Comparison of ENCODE assay signal across 15 cellular contexts in genomic region chr3:66425032-66425431, GRCh38.
DNase-seq lines count a peak whose midpoint lies in the region; ATAC-seq and TF ChIP-seq lines count a peak whose summit lies in the region.
"Had no signal": no experiment of that assay in that cellular context is flagged by ENCODE, and none has a peak within 500 bp of the region (broad histone marks: within the 10 kb centered on the region; RNA-seq: fewer than 3 reads in every experiment).

No MANE protein-coding gene starts in this region.

- H2BK120ac ChIP-seq in neuronal stem cell (ENCODE audit: low read depth, low read length), result no peak overlapping the region

- H3K4me3 ChIP-seq in neural progenitor cell, result no peak overlapping the region
- no peak overlapping the region for H3K4me3 ChIP-seq in transverse colon
- H3K4me3 ChIP-seq in neuronal stem cell (ENCODE audit: low read length in 2 of 2), result no peak overlapping the region

- H2BK12ac ChIP-seq in neuronal stem cell (ENCODE audit: low read length), result no peak overlapping the region

- TF ChIP-seq POLR2A in transverse colon (IDR thresholded peaks at IDR 0.05), result no peak

- intact Hi-C loops in cardiac septum (cut with DNase I), result no loop called here
- intact Hi-C loops in transverse colon (cut with DNase I; ENCODE audit: low total_unique reads), result no loop called here

- H3K36me3 Mint-ChIP-seq in brain (peaks cover 93% of the 10 kb centered on the region), neural progenitor cell (peaks cover 69% of the 10 kb centered on the region)

- H3K4me1 Mint-ChIP-seq in brain, result peaks cover 61% of the 10 kb centered on the region
- H3K4me1 Mint-ChIP-seq in neural progenitor cell, result peaks cover 31% of the 10 kb centered on the region

- H3K36me3 ChIP-seq in neural progenitor cell (peaks cover 13% of the 10 kb centered on the region), transverse colon (no peaks in the 10 kb centered on the region), neuronal stem cell (replicated peaks in 1 of 2; ENCODE audit: control insufficient read depth in 2 of 2, insufficient read depth in 2 of 2, low read length in 2 of 2) (peaks cover 53 to 64% of the 10 kb centered on the region in 2 donors)
- H3K36me3 ChIP-seq: BE2C had no signal

- no peak for ATAC-seq in GM21447 (IDR thresholded peaks at IDR 0.05; ENCODE audit: unreplicated experiment)
- ATAC-seq: activated CD8-positive, alpha-beta T cell treated with anti-CD3 and anti-CD28 coated beads for 36 hours; activated T-helper 17 cell treated with anti-CD3 and anti-CD28 coated beads, Interleukin-2, amount 50 U/mL, for 72 hours; Panc1 had no signal

- H2BK5ac ChIP-seq in neuronal stem cell (ENCODE audit: low read length), result no peak overlapping the region

- H3K79me1 ChIP-seq in neuronal stem cell (ENCODE audit: low read depth, low read length), result peaks cover 8% of the 10 kb centered on the region

- peak overlapping the region in 1 of 5 experiments; percentile 49 for H3K4me3 Mint-ChIP-seq in brain
- no peak overlapping the region for H3K4me3 Mint-ChIP-seq in neural progenitor cell
- H3K4me3 Mint-ChIP-seq: activated CD8-positive, alpha-beta T cell treated with anti-CD3 and anti-CD28 coated beads for 36 hours had no signal

- TF ChIP-seq CTCF in brain (conservative IDR thresholded peaks at IDR 0.05) (no peak), neural progenitor cell (IDR thresholded peaks at IDR 0.05) (no peak), transverse colon (IDR thresholded peaks at IDR 0.05) (no peak), GM13977 (IDR thresholded peaks at IDR 0.05; ENCODE audit: extremely low read depth, insufficient read depth, missing control alignments) (no peak)

- no peak overlapping the region for H2BK15ac ChIP-seq in neuronal stem cell (ENCODE audit: low read length)

- no peak overlapping the region for H4K8ac ChIP-seq in neuronal stem cell (ENCODE audit: low read depth, low read length)

- no peak overlapping the region for H3K23ac ChIP-seq in neuronal stem cell (ENCODE audit: low read depth, low read length, poor library complexity)

- H3K4me1 ChIP-seq in neural progenitor cell (peaks cover 8% of the 10 kb centered on the region), transverse colon (peaks cover 5 to 49% (median 23%) of the 10 kb centered on the region in 4 donors), neuronal stem cell (ENCODE audit: control insufficient read depth in 2 of 2, insufficient read depth in 1 of 2, low read depth in 1 of 2, low read length in 2 of 2) (peaks cover 0 to 9% of the 10 kb centered on the region in 2 donors)

- H3K14ac ChIP-seq in neuronal stem cell (ENCODE audit: low read length), result no peak overlapping the region

- no peak overlapping the region for H3K9ac ChIP-seq in neural progenitor cell
- H3K9ac ChIP-seq in neuronal stem cell (ENCODE audit: low read depth, low read length, poor library complexity), result no peak overlapping the region

- 80% methylated on average over 5 of the region's 5 CpGs; no CpG with 5 or more reads in 1 of the 2 donors for WGBS in transverse colon (ENCODE audit: low coverage in 1 of 2), 2 donors
- WGBS in neuronal stem cell (ENCODE audit: extremely low coverage in 2 of 2, insufficient read length in 2 of 2, insufficient replicate concordance in 1 of 2), 2 donors, result no CpG with 5 or more reads among the region's 5 CpGs

- H3K4me2 ChIP-seq in neural progenitor cell, result no peak overlapping the region
- no peak overlapping the region for H3K4me2 ChIP-seq in neuronal stem cell (ENCODE audit: insufficient read depth, low read length, poor library complexity, severe bottlenecking)

- no peak for TF ChIP-seq EP300 in transverse colon (IDR thresholded peaks at IDR 0.05; ENCODE audit: low read depth)

- in situ Hi-C loops in transverse colon (cut with MboI; ENCODE audit: low pct_ligation_motif_present in 1 of 4, low pct_unique_long_range_greater_than_20kb in 1 of 4, low sequenced_read_pairs in 3 of 4) (no loop called here), GM13977 (cut with MboI; ENCODE audit: low pct_unique_long_range_greater_than_20kb, low sequenced_read_pairs, unreplicated experiment) (no loop called here)

- H3K9me3 ChIP-seq in neural progenitor cell (ENCODE audit: low read depth) (peaks cover 4% of the 10 kb centered on the region), transverse colon (no peaks in the 10 kb centered on the region), neuronal stem cell (replicated peaks in 1 of 2; ENCODE audit: control insufficient read depth in 2 of 2, insufficient read depth in 1 of 2, low read depth in 1 of 2, low read length in 2 of 2) (peaks cover 16 to 52% of the 10 kb centered on the region in 2 donors)
- H3K9me3 ChIP-seq: BE2C had no signal

- H2AFZ ChIP-seq in neural progenitor cell (replicated peaks) (no peak overlapping the region), neuronal stem cell (ENCODE audit: low read length) (no peak overlapping the region)

- peaks cover 53% of the 10 kb centered on the region for H4K20me1 ChIP-seq in neural progenitor cell (ENCODE audit: low read depth)

- no peak overlapping the region for H3K18ac ChIP-seq in neuronal stem cell (ENCODE audit: low read length)

- H3K9me3 Mint-ChIP-seq in brain (peaks cover 31 to 43% (median 37%) of the 10 kb centered on the region in 5 experiments), neural progenitor cell (peaks cover 45% of the 10 kb centered on the region)
- H3K9me3 Mint-ChIP-seq: activated T-helper 17 cell treated with anti-CD3 and anti-CD28 coated beads, Interleukin-2, amount 50 U/mL, for 72 hours had no signal

- H3K4ac ChIP-seq in neuronal stem cell (ENCODE audit: low read length), result no peak overlapping the region

- H3K27me3 Mint-ChIP-seq in brain, result no peaks in the 10 kb centered on the region
- H3K27me3 Mint-ChIP-seq in neural progenitor cell (ENCODE audit: insufficient read depth, low read depth), result no peaks in the 10 kb centered on the region
- H3K27me3 Mint-ChIP-seq: activated CD8-positive, alpha-beta T cell treated with anti-CD3 and anti-CD28 coated beads for 36 hours; activated T-helper 17 cell treated with anti-CD3 and anti-CD28 coated beads, Interleukin-2, amount 50 U/mL, for 72 hours had no signal

- H3K27ac ChIP-seq in neural progenitor cell (peak overlapping the region; percentile 27), transverse colon (peak overlapping the region; percentile 19 to 87 (median 76)), neuronal stem cell (replicated peaks; ENCODE audit: low read length) (no peak overlapping the region)
- H3K27ac ChIP-seq: VCaP had no signal

- no peak overlapping the region for H4K91ac ChIP-seq in neuronal stem cell (ENCODE audit: low read depth, low read length, poor library complexity)

- no peak overlapping the region for H2AK5ac ChIP-seq in neuronal stem cell (ENCODE audit: low read depth, low read length)

- H3K27me3 ChIP-seq in neural progenitor cell (no peaks in the 10 kb centered on the region), transverse colon (no peaks in the 10 kb centered on the region), neuronal stem cell (ENCODE audit: control insufficient read depth in 3 of 3, insufficient read depth in 3 of 3, low read depth in 1 of 3, low read length in 3 of 3) (no peaks in the 10 kb centered on the region)
- H3K27me3 ChIP-seq: BE2C had no signal

- peaks cover 14% of the 10 kb centered on the region for H3F3A ChIP-seq in neural progenitor cell (ENCODE audit: low read depth)

- H3K79me2 ChIP-seq in neural progenitor cell (ENCODE audit: low read depth), result peaks cover 100% of the 10 kb centered on the region

- H3K27ac Mint-ChIP-seq in brain (peak overlapping the region in 3 of 5 experiments; percentile 71 to 91 (median 80)), neural progenitor cell (no peak overlapping the region)
- H3K27ac Mint-ChIP-seq: activated CD8-positive, alpha-beta T cell treated with anti-CD3 and anti-CD28 coated beads for 36 hours had no signal

- DNase-seq in cardiac septum (ENCODE audit: low spot score) (peak; percentile 76), neural progenitor cell (ENCODE audit: low spot score) (no peak), transverse colon (no peak), mucosa of gallbladder (ENCODE audit: low spot score) (no peak), neuronal stem cell (ENCODE audit: low spot score) (no peak), GM13977 (ENCODE audit: low spot score) (no peak)
- DNase-seq: activated CD8-positive, alpha-beta T cell treated with anti-CD3 and anti-CD28 coated beads for 36 hours; BE2C; glutamatergic neuron; stimulated activated CD4-positive, alpha-beta T cell treated with anti-CD3 and anti-CD28 coated beads, Interleukin-4, amount 100 ng/mL, for 1 hour had no signal
